16 cellular contexts compared by ENCODE assay signal in genomic region chr16:84610385-84610784, GRCh38. TPM values are rescaled to one million over a fixed set of nuclear protein-coding genes. Genes with fewer than 3 reads are reported as not detected.
DNase-seq lines count a peak whose midpoint lies in the region; ATAC-seq and TF ChIP-seq lines count a peak whose summit lies in the region.
"Had no signal": no experiment of that assay in that cellular context is flagged by ENCODE, and none has a peak within 500 bp of the region (broad histone marks: within the 10 kb centered on the region; RNA-seq: fewer than 3 reads in every experiment).

No MANE protein-coding gene starts in this region.

- H3K79me1 ChIP-seq in IMR-90 (ENCODE audit: low read depth in 1 of 2, low read length in 2 of 2): peaks cover 9 to 94% of the 10 kb centered on the region in 2 experiments

- H3K56ac ChIP-seq in IMR-90 (ENCODE audit: extremely low read depth, insufficient read depth, low read length): no peak overlapping the region

- dilution Hi-C loops in IMR-90 (cut with HindIII; ENCODE audit: low sequenced_read_pairs, unreplicated experiment): no loop called here

- H3K4me3 ChIP-seq in IMR-90 (ENCODE audit: insufficient read depth, low read depth, low read length): no peak overlapping the region
- peak overlapping the region in 1 of 2 experiments; percentile 23 for H3K4me3 ChIP-seq in neutrophil (ENCODE audit: low read depth in 1 of 2, low read length in 1 of 2)
- H3K4me3 ChIP-seq: lung had no signal

- H3K36me3 ChIP-seq in IMR-90 (ENCODE audit: control insufficient read depth, insufficient read depth, low read length) (peaks cover 41% of the 10 kb centered on the region), neutrophil (peaks cover 77% of the 10 kb centered on the region)

- no peak overlapping the region for H2BK5ac ChIP-seq in IMR-90 (ENCODE audit: low read depth, low read length, poor library complexity, severe bottlenecking)

- H3K36me3 Mint-ChIP-seq in T-helper 1 cell treated with Interleukin-12 subunit alpha and Interleukin-12 subunit beta and Interleukin-4 antibody, amounts not matched to agents 30 μg/mL and 1 μg/mL, for 36 hours (ENCODE audit: low read depth): peaks cover 85% of the 10 kb centered on the region
- H3K36me3 Mint-ChIP-seq in activated T-helper 2 cell treated with anti-CD3 and anti-CD28 coated beads, Interferon-gamma antibody, Interleukin-2, Interleukin-4, amounts not matched to agents 10 μg/mL and 5 μg/mL and 100 μg/mL, durations not matched to agents 14 hours and 24 hours and 36 hours (ENCODE audit: low read depth): peaks cover 90% of the 10 kb centered on the region
- H3K36me3 Mint-ChIP-seq in natural killer cell: no peaks in the 10 kb centered on the region

- no peak overlapping the region for H3K14ac ChIP-seq in IMR-90 (replicated peaks; ENCODE audit: low read depth, low read length)

- CTCF ChIA-PET in IMR-90 (lab: Yijun Ruan, JAX): no interaction called here

- no peak overlapping the region for H3K18ac ChIP-seq in IMR-90 (ENCODE audit: low read depth, low read length)

- H3K4me1 Mint-ChIP-seq in T-helper 1 cell treated with Interleukin-12 subunit alpha and Interleukin-12 subunit beta and Interleukin-4 antibody, amounts not matched to agents 30 μg/mL and 1 μg/mL, for 36 hours (ENCODE audit: low read depth): peaks cover 84% of the 10 kb centered on the region
- H3K4me1 Mint-ChIP-seq in activated T-helper 2 cell treated with anti-CD3 and anti-CD28 coated beads, Interferon-gamma antibody, Interleukin-2, Interleukin-4, amounts not matched to agents 10 μg/mL and 5 μg/mL and 100 μg/mL, durations not matched to agents 14 hours and 24 hours and 36 hours (ENCODE audit: low read depth): peaks cover 93% of the 10 kb centered on the region
- H3K4me1 Mint-ChIP-seq in natural killer cell: peaks cover 26 to 42% of the 10 kb centered on the region in 2 donors

- no peak overlapping the region for H2BK15ac ChIP-seq in IMR-90 (ENCODE audit: low read depth, low read length)

- no peaks in the 10 kb centered on the region for H3K27me3 Mint-ChIP-seq in T-helper 1 cell treated with Interleukin-12 subunit alpha and Interleukin-12 subunit beta and Interleukin-4 antibody, amounts not matched to agents 30 μg/mL and 1 μg/mL, for 36 hours (ENCODE audit: low read depth)
- no peaks in the 10 kb centered on the region for H3K27me3 Mint-ChIP-seq in activated T-helper 2 cell treated with anti-CD3 and anti-CD28 coated beads, Interferon-gamma antibody, Interleukin-2, Interleukin-4, amounts not matched to agents 10 μg/mL and 5 μg/mL and 100 μg/mL, durations not matched to agents 14 hours and 24 hours and 36 hours (ENCODE audit: low read depth)
- H3K27me3 Mint-ChIP-seq in natural killer cell (ENCODE audit: low read depth in 2 of 2): peaks cover 0 to 17% of the 10 kb centered on the region in 2 donors

- H3K4me1 ChIP-seq in IMR-90 (ENCODE audit: control insufficient read depth, insufficient read depth, low read length) (peaks cover 29% of the 10 kb centered on the region), neutrophil (ENCODE audit: control insufficient read depth in 1 of 2, insufficient read depth in 1 of 2, low read depth in 1 of 2, low read length in 1 of 2) (peaks cover 97 to 99% of the 10 kb centered on the region in 2 experiments)

- ATAC-seq in IMR-90 (ENCODE audit: low read depth): no peak
- no peak for ATAC-seq in natural killer cell
- ATAC-seq: foreskin keratinocyte had no signal

- H4K91ac ChIP-seq in IMR-90 (ENCODE audit: insufficient read depth, low read depth, low read length): no peak overlapping the region

- H3K27me3 ChIP-seq in IMR-90 (ENCODE audit: control insufficient read depth, insufficient read depth, low read length): no peaks in the 10 kb centered on the region
- no peaks in the 10 kb centered on the region for H3K27me3 ChIP-seq in neutrophil
- H3K27me3 ChIP-seq: foreskin keratinocyte had no signal

- no peak overlapping the region for H2AK5ac ChIP-seq in IMR-90 (ENCODE audit: low read depth, low read length)

- no peak overlapping the region for H3K4ac ChIP-seq in IMR-90 (ENCODE audit: low read depth, low read length)

- TF ChIP-seq CTCF in IMR-90 (conservative IDR thresholded peaks at IDR 0.05; ENCODE audit: low read depth, low read length) (no peak), neutrophil (IDR thresholded peaks at IDR 0.05) (no peak), natural killer cell (IDR thresholded peaks at IDR 0.05) (no peak)

- H4K20me1 ChIP-seq in IMR-90 (ENCODE audit: insufficient read depth, low read length): peaks cover 100% of the 10 kb centered on the region

- POLR2A ChIA-PET in IMR-90 (lab: Charles Lee; ENCODE audit: unreplicated experiment): no interaction called here

- peaks cover 12% of the 10 kb centered on the region for H3K9me3 Mint-ChIP-seq in T-helper 1 cell treated with Interleukin-12 subunit alpha and Interleukin-12 subunit beta and Interleukin-4 antibody, amounts not matched to agents 30 μg/mL and 1 μg/mL, for 36 hours
- peaks cover 11% of the 10 kb centered on the region for H3K9me3 Mint-ChIP-seq in activated T-helper 2 cell treated with anti-CD3 and anti-CD28 coated beads, Interferon-gamma antibody, Interleukin-2, Interleukin-4, amounts not matched to agents 10 μg/mL and 5 μg/mL and 100 μg/mL, durations not matched to agents 14 hours and 24 hours and 36 hours
- H3K9me3 Mint-ChIP-seq in natural killer cell: no peaks in the 10 kb centered on the region

- H3K27ac ChIP-seq in IMR-90 (ENCODE audit: insufficient read depth, low read length): no peak overlapping the region
- H3K27ac ChIP-seq in neutrophil: peak overlapping the region; percentile 93
- H3K27ac ChIP-seq: foreskin keratinocyte had no signal

- peak overlapping the region; percentile 36 for H3K4me3 Mint-ChIP-seq in T-helper 1 cell treated with Interleukin-12 subunit alpha and Interleukin-12 subunit beta and Interleukin-4 antibody, amounts not matched to agents 30 μg/mL and 1 μg/mL, for 36 hours
- H3K4me3 Mint-ChIP-seq in activated T-helper 2 cell treated with anti-CD3 and anti-CD28 coated beads, Interferon-gamma antibody, Interleukin-2, Interleukin-4, amounts not matched to agents 10 μg/mL and 5 μg/mL and 100 μg/mL, durations not matched to agents 14 hours and 24 hours and 36 hours (ENCODE audit: low read depth): peak overlapping the region; percentile 22
- no peak overlapping the region for H3K4me3 Mint-ChIP-seq in natural killer cell

- no peak for TF ChIP-seq POLR2A in IMR-90 (IDR thresholded peaks at IDR 0.05; ENCODE audit: low read depth, low read length)

- no peak overlapping the region for H4K8ac ChIP-seq in IMR-90 (ENCODE audit: low read depth in 2 of 2, low read length in 2 of 2)

- intact Hi-C loops in IMR-90 (cut with micrococcal nuclease) (loop anchor here (5.0 to 10.0 kb wide), 2 partner anchors 43 to 316 kb away; partner anchors contain the start of gene WFDC1), natural killer cell (cut with micrococcal nuclease) (no loop called here)
- intact Hi-C loops in activated T-helper 2 cell treated with anti-CD3 and anti-CD28 coated beads, Interferon-gamma antibody, Interleukin-2, Interleukin-4, amounts not matched to agents 10 μg/mL and 5 μg/mL and 100 μg/mL, durations not matched to agents 14 hours and 24 hours and 36 hours (cut with micrococcal nuclease): no loop called here

- peaks cover 3% of the 10 kb centered on the region; the same call in 1 of the 2 replicates for H3K9me3 ChIP-seq in IMR-90 (ENCODE audit: control insufficient read depth, insufficient read depth, low read length)
- H3K9me3 ChIP-seq in neutrophil: no peaks in the 10 kb centered on the region

- H3K27ac Mint-ChIP-seq in T-helper 1 cell treated with Interleukin-12 subunit alpha and Interleukin-12 subunit beta and Interleukin-4 antibody, amounts not matched to agents 30 μg/mL and 1 μg/mL, for 36 hours: peak overlapping the region; percentile 86
- peak overlapping the region; percentile 75 for H3K27ac Mint-ChIP-seq in activated T-helper 2 cell treated with anti-CD3 and anti-CD28 coated beads, Interferon-gamma antibody, Interleukin-2, Interleukin-4, amounts not matched to agents 10 μg/mL and 5 μg/mL and 100 μg/mL, durations not matched to agents 14 hours and 24 hours and 36 hours
- no peak overlapping the region for H3K27ac Mint-ChIP-seq in natural killer cell

- H2AFZ ChIP-seq in IMR-90 (replicated peaks; ENCODE audit: low read length, poor library complexity): no peak overlapping the region

- no peak overlapping the region; the same call in 1 of the 2 replicates for H3K23ac ChIP-seq in IMR-90 (ENCODE audit: low read depth, low read length)

- no peak overlapping the region for H3K9ac ChIP-seq in IMR-90 (ENCODE audit: low read depth, low read length)

- no TSS peak for BruUV-seq in IMR-90 (replicated peaks; lab: Mats Ljungman, UMichigan)

- no peak overlapping the region for H2BK20ac ChIP-seq in IMR-90 (ENCODE audit: low read depth, low read length)

- peaks cover 48% of the 10 kb centered on the region for H3K9me1 ChIP-seq in IMR-90 (ENCODE audit: insufficient read depth, low read length)

- H3K4me2 ChIP-seq in IMR-90 (ENCODE audit: low read depth, low read length): no peak overlapping the region

- H4K5ac ChIP-seq in IMR-90 (ENCODE audit: low read depth, low read length): no peak overlapping the region

- TF ChIP-seq RAD21 in IMR-90 (IDR thresholded peaks at IDR 0.05; ENCODE audit: low read length): no peak

- no peak overlapping the region for H2BK120ac ChIP-seq in IMR-90 (ENCODE audit: low read depth, low read length)

- 100% methylated on average over 1 of the region's 1 CpG; no CpG with 5 or more reads in 1 of the 2 experiments for WGBS in IMR-90 (ENCODE audit: extremely low coverage in 2 of 2, insufficient read length in 1 of 2), 2 experiments

- H2AK9ac ChIP-seq in IMR-90 (replicated peaks; ENCODE audit: low read depth, low read length, poor library complexity): no peak overlapping the region

- in situ Hi-C loops in IMR-90 (cut with MboI; ENCODE audit: low sequenced_read_pairs): no loop called here

- no peak for DNase-seq in T-helper 1 cell
- no peak for DNase-seq in IMR-90
- DNase-seq in activated T-helper 2 cell treated with anti-CD3 and anti-CD28 coated beads, Interferon-gamma antibody, Interleukin-2, Interleukin-4, amounts not matched to agents 10 μg/mL and 5 μg/mL and 100 μg/mL, durations not matched to agents 14 hours and 24 hours and 36 hours (ENCODE audit: low spot score): no peak
- DNase-seq in NOMO-1 treated with DMSO at 0.1 percent for 48 hours (lab: John Stamatoyannopoulos, UW; ENCODE audit: unreplicated experiment): no peak
- no peak for DNase-seq in natural killer cell
- no peak for DNase-seq in stimulated activated naive CD4-positive, alpha-beta T cell treated with Interleukin-2 at 50 U/mL for 16 hours (lab: John Stamatoyannopoulos, UW)
- DNase-seq: activated CD4-positive, CD25-positive, alpha-beta regulatory T cell; effector CD8-positive, alpha-beta T cell; foreskin keratinocyte; NCI-H1417; NCI-H345; stimulated activated CD4-positive, alpha-beta T cell treated with anti-CD3 and anti-CD28 coated beads, Interleukin-4, amount 100 ng/mL, for 4 hours; SW 1271 had no signal

RNA-seq across cellular contexts. Expression of gene COTL1, which starts 7.5 kb away (rescaled TPM):
- total RNA-seq in IMR-90 (2012; rRNA removed) (144 and 166 TPM in 2 replicates), natural killer cell (100 to 1,000 TPM in 2 of 3 donors, 10 to 100 TPM in 1; 43.7 to 187 (median 116) TPM)
- polyA plus RNA-seq in IMR-90 (2012; rRNA removed): 258 and 270 TPM in 2 replicates
- 343 and 372 TPM in 2 replicates for polyA plus RNA-seq in IMR-90 (2012; cell fraction: cytosol; rRNA removed)
- polyA plus RNA-seq in IMR-90 (2012; cell fraction: nucleus; rRNA removed; ENCODE audit: low replicate concordance): 158 and 196 TPM in 2 replicates
- 478 and 483 TPM in 2 replicates for total RNA-seq in activated T-helper 2 cell treated with anti-CD3 and anti-CD28 coated beads, Interferon-gamma antibody, Interleukin-2, Interleukin-4, amounts not matched to agents 10 μg/mL and 5 μg/mL and 100 μg/mL, durations not matched to agents 14 hours and 24 hours and 36 hours

RNA-seq across cellular contexts. Expression of gene KLHL36, which starts 37.9 kb away (rescaled TPM):
- total RNA-seq in IMR-90 (2012; rRNA removed): 45.9 and 50.3 TPM in 2 replicates
- 46.3 and 48.9 TPM in 2 replicates for polyA plus RNA-seq in IMR-90 (2012; rRNA removed)
- 23.9 and 49.3 TPM in 2 replicates for polyA plus RNA-seq in IMR-90 (2012; cell fraction: cytosol; rRNA removed)
- 99.5 and 176 TPM in 2 replicates for polyA plus RNA-seq in IMR-90 (2012; cell fraction: nucleus; rRNA removed; ENCODE audit: low replicate concordance)
- 57.7 and 59.6 TPM in 2 replicates for total RNA-seq in activated T-helper 2 cell treated with anti-CD3 and anti-CD28 coated beads, Interferon-gamma antibody, Interleukin-2, Interleukin-4, amounts not matched to agents 10 μg/mL and 5 μg/mL and 100 μg/mL, durations not matched to agents 14 hours and 24 hours and 36 hours
- 10 to 100 TPM; 47.2 to 62.3 (median 60.5) TPM for total RNA-seq in natural killer cell

Comparison
In these comparisons a context has a peak if more than half of its experiments do, and no peak if none do; other contexts are left out.
1. H3K27ac Mint-ChIP-seq: peak in T-helper 1 cell treated with Interleukin-12 subunit alpha and Interleukin-12 subunit beta and Interleukin-4 antibody, amounts not matched to agents 30 μg/mL and 1 μg/mL, for 36 hours (single experiment) and activated T-helper 2 cell treated with anti-CD3 and anti-CD28 coated beads, Interferon-gamma antibody, Interleukin-2, Interleukin-4, amounts not matched to agents 10 μg/mL and 5 μg/mL and 100 μg/mL, durations not matched to agents 14 hours and 24 hours and 36 hours (single experiment); none in natural killer cell (0 of 2).